ENCODE assay signal across 8 cellular contexts in genomic region chr1:93845554-93846150, GRCh38. TPM values are rescaled to one million over a fixed set of nuclear protein-coding genes. Genes with fewer than 3 reads are reported as not detected.
DNase-seq lines count a peak whose midpoint lies in the region; ATAC-seq and TF ChIP-seq lines count a peak whose summit lies in the region.

No MANE protein-coding gene starts in this region.

- no peaks in the 10 kb centered on the region for H3K36me3 ChIP-seq in body of pancreas (replicated peaks in 1 of 2; ENCODE audit: insufficient read depth in 1 of 2, low read depth in 2 of 2)
- H3K36me3 ChIP-seq in left lung: no peaks in the 10 kb centered on the region

- peak overlapping the region; percentile 89 for H3K4me3 Mint-ChIP-seq in stimulated activated naive CD8-positive, alpha-beta T cell treated with anti-CD3 and anti-CD28 coated beads, Interleukin-15, Interleukin-2, amounts not matched to agents 100 ng/mL and 50 ng/mL, for 24 hours

- no peak for TF ChIP-seq POLR2A in body of pancreas (IDR thresholded peaks at IDR 0.05)

- H3K27ac Mint-ChIP-seq in stimulated activated naive CD8-positive, alpha-beta T cell treated with anti-CD3 and anti-CD28 coated beads, Interleukin-15, Interleukin-2, amounts not matched to agents 100 ng/mL and 50 ng/mL, for 24 hours: peak overlapping the region; percentile 86

- WGBS in body of pancreas, 2 donors: 21 to 24% methylated on average over 16 of the region's 16 CpGs

- TF ChIP-seq CTCF in body of pancreas (IDR thresholded peaks at IDR 0.05) (no peak), left lung (IDR thresholded peaks at IDR 0.05) (no peak)

- peak; percentile 8 for ATAC-seq in HG02840 (IDR thresholded peaks at IDR 0.05; ENCODE audit: low FRiP score, unreplicated experiment)
- peak; percentile 0 for ATAC-seq in body of pancreas
- peak; percentile 18 for ATAC-seq in left lung

- intact Hi-C loops in body of pancreas (cut with DNase I): no loop called here
- intact Hi-C loops in left lung (cut with DNase I): loop anchor here in 1 of 2 donors (10.0 kb wide), 1 partner anchor 411 kb away; no protein-coding TSS in a partner anchor

- DNase-seq in stimulated activated CD4-positive, alpha-beta T cell treated with anti-CD3 and anti-CD28 coated beads, Interleukin-15, amount 100 ng/mL, for 48 hours (ENCODE audit: low read depth in 2 of 2): peak; percentile 18 to 22
- DNase-seq in stimulated activated CD4-positive, alpha-beta T cell treated with anti-CD3 and anti-CD28 coated beads, Interleukin-12 subunit alpha, Interleukin-12 subunit beta, amount 100 ng/mL, for 4 hours: no peak
- DNase-seq in NCI-H446 treated with DMSO at 0.1 percent for 48 hours (lab: John Stamatoyannopoulos, UW) (peak; percentile 79), body of pancreas (peak; percentile 14 to 37 (median 25)), left lung (no peak), HT-29 (ENCODE audit: low spot score) (no peak)

- no peaks in the 10 kb centered on the region for H3K9me3 ChIP-seq in body of pancreas
- H3K9me3 ChIP-seq in left lung: no peaks in the 10 kb centered on the region

- H3K27me3 Mint-ChIP-seq in stimulated activated naive CD8-positive, alpha-beta T cell treated with anti-CD3 and anti-CD28 coated beads, Interleukin-15, Interleukin-2, amounts not matched to agents 100 ng/mL and 50 ng/mL, for 24 hours: no peaks in the 10 kb centered on the region

- peak overlapping the region in 1 of 2 donors; percentile 85 for H3K4me3 ChIP-seq in body of pancreas
- H3K4me3 ChIP-seq in left lung: peak overlapping the region; percentile 72 to 87

- no peaks in the 10 kb centered on the region for H3K27me3 ChIP-seq in body of pancreas
- no peaks in the 10 kb centered on the region for H3K27me3 ChIP-seq in left lung

- peaks cover 34% of the 10 kb centered on the region for H3K4me1 Mint-ChIP-seq in stimulated activated naive CD8-positive, alpha-beta T cell treated with anti-CD3 and anti-CD28 coated beads, Interleukin-15, Interleukin-2, amounts not matched to agents 100 ng/mL and 50 ng/mL, for 24 hours (ENCODE audit: low read depth)

- H3K9me3 Mint-ChIP-seq in stimulated activated naive CD8-positive, alpha-beta T cell treated with anti-CD3 and anti-CD28 coated beads, Interleukin-15, Interleukin-2, amounts not matched to agents 100 ng/mL and 50 ng/mL, for 24 hours: no peaks in the 10 kb centered on the region

- H3K27ac ChIP-seq in body of pancreas: peak overlapping the region; percentile 97 to 100 (median 98)
- H3K27ac ChIP-seq in left lung: peak overlapping the region; percentile 95

- H3K36me3 Mint-ChIP-seq in stimulated activated naive CD8-positive, alpha-beta T cell treated with anti-CD3 and anti-CD28 coated beads, Interleukin-15, Interleukin-2, amounts not matched to agents 100 ng/mL and 50 ng/mL, for 24 hours (ENCODE audit: low read depth): no peaks in the 10 kb centered on the region

- H3K4me1 ChIP-seq in body of pancreas: peaks cover 27% of the 10 kb centered on the region
- peaks cover 11 to 44% of the 10 kb centered on the region in 2 donors for H3K4me1 ChIP-seq in left lung

RNA-seq across cellular contexts. Expression of gene DNTTIP2, which starts 33.4 kb away (rescaled TPM):
- total RNA-seq in body of pancreas (1 to 10 TPM; 6.6 to 9.6 TPM), left lung (10 to 100 TPM; 35.0 to 45.3 TPM)
- total RNA-seq in HT-29 (2014; rRNA removed; shearing (Covaris generic)): 15.1 and 15.4 TPM in 2 replicates

Comparison
In these comparisons a context has a peak if more than half of its experiments do, and no peak if none do; other contexts are left out.
1. DNase-seq: peak in stimulated activated CD4-positive, alpha-beta T cell treated with anti-CD3 and anti-CD28 coated beads, Interleukin-15, amount 100 ng/mL, for 48 hours (2 of 2), NCI-H446 treated with DMSO at 0.1 percent for 48 hours (single experiment) and body of pancreas (4 of 4); none in stimulated activated CD4-positive, alpha-beta T cell treated with anti-CD3 and anti-CD28 coated beads, Interleukin-12 subunit alpha, Interleukin-12 subunit beta, amount 100 ng/mL, for 4 hours (single experiment), left lung (0 of 2) and HT-29 (single experiment).
2. Peak in every context shown above with its lines, with median percentiles within 50 percentile points of each other: ATAC-seq.